ENCODE assay signal across 1 cellular context in genomic region chr20:33701629-33702450, GRCh38.
A peak's percentile ranks its signal among the peaks of the same experiment; 100 is the strongest.
TF ChIP-seq lines count a peak whose summit lies in the region.

No MANE protein-coding gene starts in this region.

TF ChIP-seq in HepG2, 621 proteins besides CTCF, POLR2A, EP300 and RAD21 (continued from another document and continues in another):
- TF ChIP-seq KIAA2018 (CRISPR knock-in tag; IDR thresholded peaks at IDR 0.05; ENCODE audit: borderline replicate concordance) (no peak), DMAP1 (CRISPR knock-in tag; IDR thresholded peaks at IDR 0.05) (peak; percentile 90), ZNF878 (CRISPR knock-in tag; IDR thresholded peaks at IDR 0.05) (no peak), ZNF703 (CRISPR knock-in tag; IDR thresholded peaks at IDR 0.05; ENCODE audit: borderline replicate concordance) (no peak; the same call in 1 of the 2 replicates), ZNF235 (CRISPR knock-in tag; IDR thresholded peaks at IDR 0.05; ENCODE audit: borderline replicate concordance) (0 out of 2 replicates have a peak, but pooled peaks have one; percentile 18), EED (CRISPR knock-in tag; IDR thresholded peaks at IDR 0.05) (no peak), ZNF776 (CRISPR knock-in tag; IDR thresholded peaks at IDR 0.05) (0 out of 2 replicates have a peak, but pooled peaks have one; percentile 35), ZNF788 (CRISPR knock-in tag; IDR thresholded peaks at IDR 0.05; ENCODE audit: borderline replicate concordance) (peak; percentile 92; the same call in 1 of the 2 replicates), ZNF816 (CRISPR knock-in tag; IDR thresholded peaks at IDR 0.05; ENCODE audit: borderline replicate concordance) (peak; percentile 79; the same call in 1 of the 2 replicates), MTA1 (CRISPR knock-in tag; IDR thresholded peaks at IDR 0.05; ENCODE audit: borderline replicate concordance) (peak; percentile 100), DMTF1 (CRISPR knock-in tag; IDR thresholded peaks at IDR 0.05) (no peak), MXD4 (CRISPR knock-in tag; IDR thresholded peaks at IDR 0.05) (peak; percentile 65; the same call in 1 of the 2 replicates), ZNF644 (CRISPR knock-in tag; IDR thresholded peaks at IDR 0.05; ENCODE audit: low read depth) (peak; percentile 55; the same call in 1 of the 2 replicates), ZXDC (CRISPR knock-in tag; IDR thresholded peaks at IDR 0.05) (0 out of 2 replicates have a peak, but pooled peaks have one; percentile 45), ZNF275 (CRISPR knock-in tag; IDR thresholded peaks at IDR 0.05; ENCODE audit: borderline replicate concordance) (peak; percentile 75; the same call in 1 of the 2 replicates), ESRRA (CRISPR knock-in tag; IDR thresholded peaks at IDR 0.05; ENCODE audit: low read depth) (peak; percentile 99), DBP (CRISPR knock-in tag; IDR thresholded peaks at IDR 0.05; ENCODE audit: not compliant biosample characterization) (no peak), MEF2D (CRISPR knock-in tag; IDR thresholded peaks at IDR 0.05) (peak; percentile 87; the same call in 1 of the 2 replicates), NFKB2 (CRISPR knock-in tag; IDR thresholded peaks at IDR 0.05; ENCODE audit: borderline replicate concordance) (0 out of 2 replicates have a peak, but pooled peaks have one; percentile 52), ZNF660 (CRISPR knock-in tag; IDR thresholded peaks at IDR 0.05; ENCODE audit: borderline replicate concordance, low read depth) (no peak)
- TF ChIP-seq, protein P1, sequence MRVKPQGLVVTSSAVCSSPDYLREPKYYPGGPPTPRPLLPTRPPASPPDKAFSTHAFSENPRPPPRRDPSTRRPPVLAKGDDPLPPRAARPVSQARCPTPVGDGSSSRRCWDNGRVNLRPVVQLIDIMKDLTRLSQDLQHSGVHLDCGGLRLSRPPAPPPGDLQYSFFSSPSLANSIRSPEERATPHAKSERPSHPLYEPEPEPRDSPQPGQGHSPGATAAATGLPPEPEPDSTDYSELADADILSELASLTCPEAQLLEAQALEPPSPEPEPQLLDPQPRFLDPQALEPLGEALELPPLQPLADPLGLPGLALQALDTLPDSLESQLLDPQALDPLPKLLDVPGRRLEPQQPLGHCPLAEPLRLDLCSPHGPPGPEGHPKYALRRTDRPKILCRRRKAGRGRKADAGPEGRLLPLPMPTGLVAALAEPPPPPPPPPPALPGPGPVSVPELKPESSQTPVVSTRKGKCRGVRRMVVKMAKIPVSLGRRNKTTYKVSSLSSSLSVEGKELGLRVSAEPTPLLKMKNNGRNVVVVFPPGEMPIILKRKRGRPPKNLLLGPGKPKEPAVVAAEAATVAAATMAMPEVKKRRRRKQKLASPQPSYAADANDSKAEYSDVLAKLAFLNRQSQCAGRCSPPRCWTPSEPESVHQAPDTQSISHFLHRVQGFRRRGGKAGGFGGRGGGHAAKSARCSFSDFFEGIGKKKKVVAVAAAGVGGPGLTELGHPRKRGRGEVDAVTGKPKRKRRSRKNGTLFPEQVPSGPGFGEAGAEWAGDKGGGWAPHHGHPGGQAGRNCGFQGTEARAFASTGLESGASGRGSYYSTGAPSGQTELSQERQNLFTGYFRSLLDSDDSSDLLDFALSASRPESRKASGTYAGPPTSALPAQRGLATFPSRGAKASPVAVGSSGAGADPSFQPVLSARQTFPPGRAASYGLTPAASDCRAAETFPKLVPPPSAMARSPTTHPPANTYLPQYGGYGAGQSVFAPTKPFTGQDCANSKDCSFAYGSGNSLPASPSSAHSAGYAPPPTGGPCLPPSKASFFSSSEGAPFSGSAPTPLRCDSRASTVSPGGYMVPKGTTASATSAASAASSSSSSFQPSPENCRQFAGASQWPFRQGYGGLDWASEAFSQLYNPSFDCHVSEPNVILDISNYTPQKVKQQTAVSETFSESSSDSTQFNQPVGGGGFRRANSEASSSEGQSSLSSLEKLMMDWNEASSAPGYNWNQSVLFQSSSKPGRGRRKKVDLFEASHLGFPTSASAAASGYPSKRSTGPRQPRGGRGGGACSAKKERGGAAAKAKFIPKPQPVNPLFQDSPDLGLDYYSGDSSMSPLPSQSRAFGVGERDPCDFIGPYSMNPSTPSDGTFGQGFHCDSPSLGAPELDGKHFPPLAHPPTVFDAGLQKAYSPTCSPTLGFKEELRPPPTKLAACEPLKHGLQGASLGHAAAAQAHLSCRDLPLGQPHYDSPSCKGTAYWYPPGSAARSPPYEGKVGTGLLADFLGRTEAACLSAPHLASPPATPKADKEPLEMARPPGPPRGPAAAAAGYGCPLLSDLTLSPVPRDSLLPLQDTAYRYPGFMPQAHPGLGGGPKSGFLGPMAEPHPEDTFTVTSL (CRISPR knock-in tag; IDR thresholded peaks at IDR 0.05; ENCODE audit: borderline replicate concordance), result peak; percentile 77; the same call in 1 of the 2 replicates
- TF ChIP-seq, protein P2, sequence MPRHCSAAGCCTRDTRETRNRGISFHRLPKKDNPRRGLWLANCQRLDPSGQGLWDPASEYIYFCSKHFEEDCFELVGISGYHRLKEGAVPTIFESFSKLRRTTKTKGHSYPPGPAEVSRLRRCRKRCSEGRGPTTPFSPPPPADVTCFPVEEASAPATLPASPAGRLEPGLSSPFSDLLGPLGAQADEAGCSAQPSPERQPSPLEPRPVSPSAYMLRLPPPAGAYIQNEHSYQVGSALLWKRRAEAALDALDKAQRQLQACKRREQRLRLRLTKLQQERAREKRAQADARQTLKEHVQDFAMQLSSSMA (CRISPR knock-in tag; IDR thresholded peaks at IDR 0.05), result no peak
- TF ChIP-seq, protein P3, sequence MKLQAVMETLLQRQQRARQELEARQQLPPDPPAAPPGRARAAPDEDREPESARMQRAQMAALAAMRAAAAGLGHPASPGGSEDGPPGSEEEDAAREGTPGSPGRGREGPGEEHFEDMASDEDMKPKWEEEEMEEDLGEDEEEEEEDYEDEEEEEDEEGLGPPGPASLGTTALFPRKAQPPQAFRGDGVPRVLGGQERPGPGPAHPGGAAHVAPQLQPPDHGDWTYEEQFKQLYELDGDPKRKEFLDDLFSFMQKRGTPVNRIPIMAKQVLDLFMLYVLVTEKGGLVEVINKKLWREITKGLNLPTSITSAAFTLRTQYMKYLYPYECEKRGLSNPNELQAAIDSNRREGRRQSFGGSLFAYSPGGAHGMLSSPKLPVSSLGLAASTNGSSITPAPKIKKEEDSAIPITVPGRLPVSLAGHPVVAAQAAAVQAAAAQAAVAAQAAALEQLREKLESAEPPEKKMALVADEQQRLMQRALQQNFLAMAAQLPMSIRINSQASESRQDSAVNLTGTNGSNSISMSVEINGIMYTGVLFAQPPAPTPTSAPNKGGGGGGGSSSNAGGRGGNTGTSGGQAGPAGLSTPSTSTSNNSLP (IDR thresholded peaks at IDR 0.05; ENCODE audit: low read depth, low read length), result peak; percentile 60; the same call in 1 of the 2 replicates
- TF ChIP-seq, protein P4, sequence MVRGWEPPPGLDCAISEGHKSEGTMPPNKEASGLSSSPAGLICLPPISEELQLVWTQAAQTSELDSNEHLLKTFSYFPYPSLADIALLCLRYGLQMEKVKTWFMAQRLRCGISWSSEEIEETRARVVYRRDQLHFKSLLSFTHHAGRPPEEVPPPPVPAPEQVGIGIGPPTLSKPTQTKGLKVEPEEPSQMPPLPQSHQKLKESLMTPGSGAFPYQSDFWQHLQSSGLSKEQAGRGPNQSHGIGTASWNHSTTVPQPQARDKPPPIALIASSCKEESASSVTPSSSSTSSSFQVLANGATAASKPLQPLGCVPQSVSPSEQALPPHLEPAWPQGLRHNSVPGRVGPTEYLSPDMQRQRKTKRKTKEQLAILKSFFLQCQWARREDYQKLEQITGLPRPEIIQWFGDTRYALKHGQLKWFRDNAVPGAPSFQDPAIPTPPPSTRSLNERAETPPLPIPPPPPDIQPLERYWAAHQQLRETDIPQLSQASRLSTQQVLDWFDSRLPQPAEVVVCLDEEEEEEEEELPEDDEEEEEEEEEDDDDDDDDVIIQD (CRISPR knock-in tag; IDR thresholded peaks at IDR 0.05; ENCODE audit: low read depth), result peak; percentile 74; the same call in 1 of the 2 replicates
